In the genomic region with DNA sequence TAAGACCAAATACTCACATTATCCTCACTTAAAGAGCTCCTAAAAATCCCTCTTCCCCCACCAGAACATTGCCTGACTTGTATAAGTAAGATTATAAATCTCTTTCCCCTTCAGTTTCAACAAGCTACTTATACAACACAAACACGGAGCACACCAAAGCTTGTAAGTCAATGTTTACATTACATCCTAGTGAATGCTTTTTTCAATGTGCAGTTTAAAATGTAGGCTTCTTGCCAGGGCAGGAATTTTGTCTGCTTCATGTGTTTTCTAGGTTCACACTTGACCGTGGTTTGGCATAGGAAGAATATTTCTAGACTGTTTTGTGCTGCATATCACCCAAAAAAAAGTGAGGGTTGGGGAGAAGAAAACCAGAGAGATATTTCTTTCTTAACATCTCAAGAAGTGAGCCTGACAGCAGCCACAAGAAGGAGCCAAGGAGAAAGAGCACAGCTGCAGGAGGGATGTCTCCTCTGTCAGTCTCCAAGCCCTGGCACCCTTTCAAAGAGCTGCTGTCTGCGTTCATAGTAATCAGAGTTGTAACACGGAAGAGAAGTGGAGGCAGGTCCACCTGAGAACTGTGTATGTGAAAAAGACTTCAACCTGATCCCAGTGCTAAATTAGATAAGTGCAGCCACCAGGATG, we compare ENCODE assay signal across 13 cellular contexts.
DNase-seq lines count a peak whose midpoint lies in the region; ATAC-seq and TF ChIP-seq lines count a peak whose summit lies in the region.
"Had no signal": no experiment of that assay in that cellular context is flagged by ENCODE, and none has a peak within 500 bp of the region (broad histone marks: within the 10 kb centered on the region; RNA-seq: fewer than 3 reads in every experiment).

No MANE protein-coding gene starts in this region.

- no peak for TF ChIP-seq CTCF in MCF 10A (IDR thresholded peaks at IDR 0.05; ENCODE audit: unreplicated experiment)
- TF ChIP-seq CTCF in breast epithelium (IDR thresholded peaks at IDR 0.05), result no peak
- no peak for TF ChIP-seq CTCF in fibroblast of mammary gland (conservative IDR thresholded peaks at IDR 0.05; ENCODE audit: control insufficient read depth, insufficient read depth, low read depth, low read length)
- no peak for TF ChIP-seq CTCF in type B pancreatic cell (conservative IDR thresholded peaks at IDR 0.05)
- no peak for TF ChIP-seq CTCF in PC-9 (conservative IDR thresholded peaks at IDR 0.05)

- CTCF ChIA-PET in MCF 10A (lab: Yijun Ruan, JAX) (interaction anchor here (0.6 kb wide), 1 partner anchor 44 kb away, joined by 3 read pairs; no protein-coding TSS in a partner anchor), PC-9 (lab: Charles Lee) (no interaction called here)

- no peaks in the 10 kb centered on the region for H3K79me2 ChIP-seq in PC-9 (ENCODE audit: low read depth)

- H3K4me1 ChIP-seq in breast epithelium (no peaks in the 10 kb centered on the region), PC-9 (replicated peaks; ENCODE audit: insufficient read depth) (no peaks in the 10 kb centered on the region)
- H3K4me1 ChIP-seq: BLaER1 treated with 17β-estradiol and CSF1 and Interleukin-3, amounts not matched to agents 10 nM and 100 nM had no signal

- no peaks in the 10 kb centered on the region for H3F3A ChIP-seq in PC-9 (ENCODE audit: insufficient read depth, low read depth)

- H3K4me1 Mint-ChIP-seq in MCF 10A (ENCODE audit: insufficient read depth, unreplicated experiment) (no peaks in the 10 kb centered on the region), type B pancreatic cell (ENCODE audit: unreplicated experiment) (peaks cover 21% of the 10 kb centered on the region)
- H3K4me1 Mint-ChIP-seq in naive thymus-derived CD8-positive, alpha-beta T cell, result no peaks in the 10 kb centered on the region
- no peaks in the 10 kb centered on the region for H3K4me1 Mint-ChIP-seq in effector memory CD8-positive, alpha-beta T cell (ENCODE audit: low read depth in 2 of 2)

- H3K9me3 ChIP-seq in breast epithelium (no peaks in the 10 kb centered on the region), PC-9 (ENCODE audit: insufficient read depth, low read depth) (no peaks in the 10 kb centered on the region)
- H3K9me3 ChIP-seq: BLaER1 treated with 17β-estradiol and CSF1 and Interleukin-3, amounts not matched to agents 10 nM and 100 nM; mucosa of descending colon had no signal

- H2AFZ ChIP-seq in PC-9, result no peak overlapping the region; the same call in 1 of the 2 replicates

- POLR2A ChIA-PET in MCF 10A (lab: Yijun Ruan, JAX) (no interaction called here), PC-9 (lab: Charles Lee; ENCODE audit: unreplicated experiment) (no interaction called here)
- POLR2A ChIA-PET in naive thymus-derived CD8-positive, alpha-beta T cell (lab: Charles Lee), result no interaction called here

- H3K4me3 Mint-ChIP-seq in MCF 10A (ENCODE audit: unreplicated experiment) (no peak overlapping the region), type B pancreatic cell (peak overlapping the region; percentile 0)
- H3K4me3 Mint-ChIP-seq in naive thymus-derived CD8-positive, alpha-beta T cell, result no peak overlapping the region
- no peak overlapping the region for H3K4me3 Mint-ChIP-seq in effector memory CD8-positive, alpha-beta T cell

- peak; percentile 4 for DNase-seq in MCF 10A (ENCODE audit: unreplicated experiment)
- DNase-seq in breast epithelium (ENCODE audit: low spot score in 2 of 2), result no peak
- peak; percentile 64 for DNase-seq in NCI-H345 treated with DMSO at 0.1 percent for 48 hours (lab: John Stamatoyannopoulos, UW; ENCODE audit: unreplicated experiment)
- peak; percentile 20 for DNase-seq in fibroblast of mammary gland (ENCODE audit: low read depth)
- DNase-seq in type B pancreatic cell (ENCODE audit: extremely low spot score, unreplicated experiment), result no peak
- no peak for DNase-seq in naive thymus-derived CD8-positive, alpha-beta T cell
- DNase-seq in PC-9, result no peak
- DNase-seq in effector memory CD8-positive, alpha-beta T cell, result no peak
- DNase-seq: activated CD4-positive, alpha-beta T cell treated with anti-CD3 and anti-CD28 coated beads for 4 hours; activated gamma-delta T cell treated with Interleukin-2 at 50 U/mL for 16 hours; mucosa of descending colon; stimulated activated CD4-positive, alpha-beta T cell treated with anti-CD3 and anti-CD28 coated beads, Interleukin-12 subunit alpha, Interleukin-12 subunit beta, amount 100 ng/mL, for 4 hours had no signal

- no peak overlapping the region for H3K4me3 ChIP-seq in breast epithelium
- no peak overlapping the region for H3K4me3 ChIP-seq in fibroblast of mammary gland (ENCODE audit: control insufficient read depth, low read depth, low read length)
- no peak overlapping the region for H3K4me3 ChIP-seq in PC-9
- H3K4me3 ChIP-seq: BLaER1 treated with 17β-estradiol and CSF1 and Interleukin-3, amounts not matched to agents 10 nM and 100 nM; mucosa of descending colon had no signal

- H3K9me3 Mint-ChIP-seq in MCF 10A (ENCODE audit: unreplicated experiment) (no peaks in the 10 kb centered on the region), type B pancreatic cell (no peaks in the 10 kb centered on the region)
- peaks cover 0 to 3% (median 0%) of the 10 kb centered on the region in 9 donors for H3K9me3 Mint-ChIP-seq in naive thymus-derived CD8-positive, alpha-beta T cell
- H3K9me3 Mint-ChIP-seq in effector memory CD8-positive, alpha-beta T cell, result peaks cover 0 to 2% of the 10 kb centered on the region in 2 donors

- H3K27me3 Mint-ChIP-seq in MCF 10A (ENCODE audit: insufficient read depth, unreplicated experiment) (peaks cover 66% of the 10 kb centered on the region), type B pancreatic cell (peaks cover 4% of the 10 kb centered on the region)
- H3K27me3 Mint-ChIP-seq in naive thymus-derived CD8-positive, alpha-beta T cell, result peaks cover 5 to 29% (median 16%) of the 10 kb centered on the region in 5 donors
- peaks cover 20 to 23% of the 10 kb centered on the region in 2 donors for H3K27me3 Mint-ChIP-seq in effector memory CD8-positive, alpha-beta T cell

- no peaks in the 10 kb centered on the region for H3K9me2 ChIP-seq in PC-9 (ENCODE audit: insufficient read depth)

- TF ChIP-seq POLR2A in breast epithelium (IDR thresholded peaks at IDR 0.05), result no peak

- intact Hi-C loops in MCF 10A (cut with micrococcal nuclease) (no loop called here), breast epithelium (cut with DNase I; ENCODE audit: low total_unique reads) (loop anchor here (5.0 kb wide), 1 partner anchor 1188 kb away; no protein-coding TSS in a partner anchor), PC-9 (cut with micrococcal nuclease; ENCODE audit: unreplicated experiment) (no loop called here)

- ATAC-seq in naive thymus-derived CD8-positive, alpha-beta T cell, result no peak
- no peak for ATAC-seq in effector memory CD8-positive, alpha-beta T cell (replicated peaks)
- ATAC-seq: mucosa of descending colon had no signal

- H3K36me3 Mint-ChIP-seq in MCF 10A (ENCODE audit: insufficient read depth, unreplicated experiment) (no peaks in the 10 kb centered on the region), type B pancreatic cell (peaks cover 5% of the 10 kb centered on the region)
- peaks cover 0 to 3% (median 0%) of the 10 kb centered on the region in 3 donors for H3K36me3 Mint-ChIP-seq in naive thymus-derived CD8-positive, alpha-beta T cell
- H3K36me3 Mint-ChIP-seq in effector memory CD8-positive, alpha-beta T cell (ENCODE audit: insufficient read depth), result no peaks in the 10 kb centered on the region

- no peak overlapping the region for H3K27ac ChIP-seq in breast epithelium
- no peak overlapping the region for H3K27ac ChIP-seq in PC-9
- H3K27ac ChIP-seq: BLaER1 treated with 17β-estradiol and CSF1 and Interleukin-3, amounts not matched to agents 10 nM and 100 nM had no signal

- no peak overlapping the region for H3K27ac Mint-ChIP-seq in MCF 10A (ENCODE audit: low read depth, unreplicated experiment)
- no peak overlapping the region for H3K27ac Mint-ChIP-seq in type B pancreatic cell
- H3K27ac Mint-ChIP-seq in naive thymus-derived CD8-positive, alpha-beta T cell, result no peak overlapping the region
- no peak overlapping the region for H3K27ac Mint-ChIP-seq in effector memory CD8-positive, alpha-beta T cell

- H4K20me1 ChIP-seq in PC-9 (ENCODE audit: insufficient read depth), result no peaks in the 10 kb centered on the region
- H4K20me1 ChIP-seq: BLaER1 treated with 17β-estradiol and CSF1 and Interleukin-3, amounts not matched to agents 10 nM and 100 nM had no signal

- BruUV-seq in MCF 10A (replicated peaks; lab: Mats Ljungman, UMichigan), result no TSS peak
- no TSS peak for BruUV-seq in PC-9 (replicated peaks; lab: Mats Ljungman, UMichigan)

- H3K27me3 ChIP-seq in breast epithelium (no peaks in the 10 kb centered on the region), PC-9 (ENCODE audit: insufficient read depth, low read depth) (no peaks in the 10 kb centered on the region)
- H3K27me3 ChIP-seq: BLaER1 treated with 17β-estradiol and CSF1 and Interleukin-3, amounts not matched to agents 10 nM and 100 nM had no signal

- H3K4me2 ChIP-seq in PC-9, result no peak overlapping the region
- H3K4me2 ChIP-seq: BLaER1 treated with 17β-estradiol and CSF1 and Interleukin-3, amounts not matched to agents 10 nM and 100 nM had no signal

- no peaks in the 10 kb centered on the region for H3K36me3 ChIP-seq in breast epithelium
- H3K36me3 ChIP-seq in PC-9 (ENCODE audit: low read depth), result no peaks in the 10 kb centered on the region
- H3K36me3 ChIP-seq: BLaER1 treated with 17β-estradiol and CSF1 and Interleukin-3, amounts not matched to agents 10 nM and 100 nM had no signal

Comparison
In these comparisons a context has a peak if more than half of its experiments do, and no peak if none do; other contexts are left out.
1. DNase-seq: peak in MCF 10A (single experiment), NCI-H345 treated with DMSO at 0.1 percent for 48 hours (single experiment) and fibroblast of mammary gland (single experiment); none in breast epithelium (0 of 2), type B pancreatic cell (single experiment), naive thymus-derived CD8-positive, alpha-beta T cell (0 of 10), PC-9 (0 of 2) and effector memory CD8-positive, alpha-beta T cell (0 of 3).